ENCODE assay signal across 27 cellular contexts in genomic region chr2:8876628-8877027, GRCh38.
"Had no signal": no experiment of that assay in that cellular context is flagged by ENCODE, and none has a peak within 500 bp of the region (broad histone marks: within the 10 kb centered on the region; RNA-seq: fewer than 3 reads in every experiment).

No MANE protein-coding gene starts in this region.

- H3K4me1 ChIP-seq: breast epithelium had no signal

- H3K27ac ChIP-seq: breast epithelium had no signal

- H3K27me3 Mint-ChIP-seq: activated naive CD8-positive, alpha-beta T cell treated with anti-CD3 and anti-CD28 coated beads, Interleukin-2, amount 50 U/mL, for 24 hours; activated T-cell treated with anti-CD3 and anti-CD28 coated beads, Interleukin-2, amount 50 U/mL, for 24 hours; T-helper 17 cell had no signal

- H3K27me3 ChIP-seq: breast epithelium had no signal

- H3K27ac Mint-ChIP-seq: activated CD8-positive, alpha-beta T cell treated with anti-CD3 and anti-CD28 coated beads, Interleukin-2, amount 10 ng/mL, durations not matched to agents 7 days and 5 days; activated naive CD4-positive, alpha-beta T cell treated with anti-CD3 and anti-CD28 coated beads, Interleukin-2, amount 50 U/mL, for 72 hours; activated naive CD8-positive, alpha-beta T cell treated with anti-CD3 and anti-CD28 coated beads, Interleukin-2, amount 50 U/mL, for 24 hours; activated T-cell treated with anti-CD3 and anti-CD28 coated beads, Interleukin-2, amount 50 U/mL, for 24 hours; activated T-helper 1 cell treated with anti-CD3 and anti-CD28 coated beads, Interleukin-12 subunit alpha, Interleukin-12 subunit beta, Interleukin-2, Interleukin-4 antibody, amounts not matched to agents 30 ng/mL and 10 ng/mL and 1 ng/mL, durations not matched to agents 14 hours and 24 hours and 36 hours; WTC11 had no signal

- H3K4me3 ChIP-seq: breast epithelium had no signal

- H3K36me3 ChIP-seq: breast epithelium had no signal

- H3K36me3 Mint-ChIP-seq: activated naive CD4-positive, alpha-beta T cell treated with anti-CD3 and anti-CD28 coated beads, Interleukin-2, amount 50 U/mL, for 72 hours had no signal

- H3K9me3 Mint-ChIP-seq: activated naive CD4-positive, alpha-beta T cell treated with anti-CD3 and anti-CD28 coated beads, Interleukin-2, amount 50 U/mL, for 72 hours; activated naive CD8-positive, alpha-beta T cell treated with anti-CD3 and anti-CD28 coated beads, Interleukin-2, amount 50 U/mL, for 24 hours; activated T-cell treated with anti-CD3 and anti-CD28 coated beads, Interleukin-2, amount 50 U/mL, for 24 hours; activated T-helper 1 cell treated with anti-CD3 and anti-CD28 coated beads, Interleukin-12 subunit alpha, Interleukin-12 subunit beta, Interleukin-2, Interleukin-4 antibody, amounts not matched to agents 30 ng/mL and 10 ng/mL and 1 ng/mL, durations not matched to agents 14 hours and 24 hours and 36 hours; WTC11 had no signal

- DNase-seq: activated CD4-positive, alpha-beta T cell treated with anti-CD3 and anti-CD28 coated beads for 48 hours; activated CD4-positive, alpha-beta T cell treated with anti-CD3 and anti-CD28 coated beads, Interleukin-2, amount 50 U/mL, for 4 hours; activated CD4-positive, CD25-positive, alpha-beta regulatory T cell treated with anti-CD3 and anti-CD28 coated beads, Interleukin-2, amount 50 U/mL, for 72 hours; activated CD8-positive, alpha-beta T cell treated with anti-CD3 and anti-CD28 coated beads, Interleukin-2, amount 10 ng/mL, durations not matched to agents 7 days and 5 days; activated effector memory CD4-positive, alpha-beta T cell treated with Interleukin-2 at 50 U/mL for 16 hours; activated naive CD4-positive, alpha-beta T cell; activated naive CD8-positive, alpha-beta T cell treated with anti-CD3 and anti-CD28 coated beads, Interleukin-2, amount 50 U/mL, for 24 hours; activated T-cell treated with anti-CD3 and anti-CD28 coated beads, Interleukin-2, amount 50 U/mL, for 24 hours; amygdala; caudate nucleus; Kasumi-1; KBM-7; MV-4-11; NCI-H1092 treated with DMSO at 0.1 percent for 48 hours; NCI-H1436 treated with DMSO at 0.1 percent for 48 hours; NCI-H187; NCI-H2081 treated with DMSO at 0.1 percent for 48 hours; NCI-H446; NCI-H524 treated with DMSO at 0.1 percent for 48 hours; NCI-H774; SIG-M5; T-helper 17 cell; T-helper 9 cell had no signal

- H3K4me1 Mint-ChIP-seq: activated naive CD8-positive, alpha-beta T cell treated with anti-CD3 and anti-CD28 coated beads, Interleukin-2, amount 50 U/mL, for 24 hours had no signal

- ATAC-seq: activated CD8-positive, alpha-beta T cell treated with anti-CD3 and anti-CD28 coated beads, Interleukin-2, amount 10 ng/mL, durations not matched to agents 7 days and 5 days; activated naive CD4-positive, alpha-beta T cell treated with anti-CD3 and anti-CD28 coated beads, Interleukin-2, amount 50 U/mL, for 72 hours; activated naive CD8-positive, alpha-beta T cell treated with anti-CD3 and anti-CD28 coated beads, Interleukin-2, amount 50 U/mL, for 24 hours; T-helper 17 cell; WTC11 had no signal

- H3K4me3 Mint-ChIP-seq: activated CD8-positive, alpha-beta T cell treated with anti-CD3 and anti-CD28 coated beads, Interleukin-2, amount 10 ng/mL, durations not matched to agents 7 days and 5 days; activated naive CD8-positive, alpha-beta T cell treated with anti-CD3 and anti-CD28 coated beads, Interleukin-2, amount 50 U/mL, for 24 hours; activated T-cell treated with anti-CD3 and anti-CD28 coated beads, Interleukin-2, amount 50 U/mL, for 24 hours; activated T-helper 1 cell treated with anti-CD3 and anti-CD28 coated beads, Interleukin-12 subunit alpha, Interleukin-12 subunit beta, Interleukin-2, Interleukin-4 antibody, amounts not matched to agents 30 ng/mL and 10 ng/mL and 1 ng/mL, durations not matched to agents 14 hours and 24 hours and 36 hours; T-helper 17 cell; WTC11 had no signal

- H3K9me3 ChIP-seq: breast epithelium had no signal
